Comparison of ENCODE assay signal across 9 cellular contexts in genomic region chr9:99371376-99371775, GRCh38.
"Had no signal": no experiment of that assay in that cellular context is flagged by ENCODE, and none has a peak within 500 bp of the region (broad histone marks: within the 10 kb centered on the region; RNA-seq: fewer than 3 reads in every experiment).

No MANE protein-coding gene starts in this region.

- H2AFZ ChIP-seq: GM23248 had no signal

- H3K9me3 ChIP-seq: HAP-1 had no signal

- H3K27ac ChIP-seq: GM23248, HL-60 had no signal

- H3K4me3 ChIP-seq: GM23248, HAP-1 had no signal

- H3K9ac ChIP-seq: GM23248 had no signal

- H3K4me1 ChIP-seq: HAP-1 had no signal

- DNase-seq: GM23248, GOT3, H7, HFFc6, KBM-7 had no signal

- H3K36me3 ChIP-seq: HAP-1 had no signal

- ATAC-seq: HCT116, HepG2 had no signal
